8 cellular contexts compared by ENCODE assay signal in the genomic region with DNA sequence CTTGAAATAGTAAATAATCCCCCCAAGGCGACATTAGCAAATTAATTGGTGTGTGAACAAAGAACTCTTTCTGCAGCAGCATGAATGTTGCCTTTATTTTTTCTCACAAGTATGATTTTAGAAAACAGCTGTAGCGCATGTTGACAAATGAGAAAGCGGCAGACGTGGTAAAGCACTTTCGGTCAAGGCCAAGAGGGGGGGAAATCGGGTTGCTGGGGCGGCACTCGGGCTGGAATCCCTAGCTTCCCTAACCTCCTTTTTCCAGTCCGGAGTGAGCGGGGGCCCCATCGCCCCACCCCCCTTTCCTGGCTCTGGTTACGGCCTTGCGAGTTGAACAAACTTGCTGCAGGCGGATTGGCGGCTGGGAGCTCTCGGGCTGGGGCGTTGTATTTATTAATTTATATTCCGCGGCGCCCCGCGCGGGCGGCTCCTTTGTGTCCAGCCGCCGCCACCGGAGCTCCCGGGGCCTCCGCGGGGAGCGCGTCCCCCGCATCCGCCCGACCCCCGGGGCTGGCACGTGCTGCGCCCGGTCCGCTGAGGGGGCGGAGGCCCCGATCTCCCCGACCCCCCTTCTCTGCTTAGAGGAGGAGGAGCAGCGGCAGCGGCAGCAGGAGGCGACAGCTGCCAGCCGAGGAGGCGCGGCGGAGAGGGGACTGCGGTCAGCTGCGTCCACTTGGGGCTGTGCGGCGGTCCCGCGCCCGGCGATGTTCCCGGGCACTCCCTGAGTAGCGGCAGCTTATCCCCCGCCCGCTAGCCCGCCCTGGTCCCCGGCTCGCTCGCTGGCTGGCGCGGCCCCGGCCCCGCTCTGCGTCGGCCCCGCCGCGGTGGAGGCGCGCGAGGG. TPM values are rescaled to one million over a fixed set of nuclear protein-coding genes. Genes with fewer than 3 reads are reported as not detected.
A peak's percentile ranks its signal among the peaks of the same experiment; 100 is the strongest.
DNase-seq lines count a peak whose midpoint lies in the region; ATAC-seq and TF ChIP-seq lines count a peak whose summit lies in the region.

A gene with protein sequence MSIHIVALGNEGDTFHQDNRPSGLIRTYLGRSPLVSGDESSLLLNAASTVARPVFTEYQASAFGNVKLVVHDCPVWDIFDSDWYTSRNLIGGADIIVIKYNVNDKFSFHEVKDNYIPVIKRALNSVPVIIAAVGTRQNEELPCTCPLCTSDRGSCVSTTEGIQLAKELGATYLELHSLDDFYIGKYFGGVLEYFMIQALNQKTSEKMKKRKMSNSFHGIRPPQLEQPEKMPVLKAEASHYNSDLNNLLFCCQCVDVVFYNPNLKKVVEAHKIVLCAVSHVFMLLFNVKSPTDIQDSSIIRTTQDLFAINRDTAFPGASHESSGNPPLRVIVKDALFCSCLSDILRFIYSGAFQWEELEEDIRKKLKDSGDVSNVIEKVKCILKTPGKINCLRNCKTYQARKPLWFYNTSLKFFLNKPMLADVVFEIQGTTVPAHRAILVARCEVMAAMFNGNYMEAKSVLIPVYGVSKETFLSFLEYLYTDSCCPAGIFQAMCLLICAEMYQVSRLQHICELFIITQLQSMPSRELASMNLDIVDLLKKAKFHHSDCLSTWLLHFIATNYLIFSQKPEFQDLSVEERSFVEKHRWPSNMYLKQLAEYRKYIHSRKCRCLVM (plus strand): TSS at position 607 of the 841 bp plus-strand sequence. CDS start 347 bp downstream, outside the sequence.

- H3K27me3 ChIP-seq in AG04450 (ENCODE audit: control insufficient read depth, insufficient read depth, low read length) = no peaks in the 10 kb centered on the region

- H3K4me3 ChIP-seq in AG04450 (ENCODE audit: low read depth, low read length) = peak within 1 kb of the TSS; percentile 91

- ATAC-seq in GM18520 (IDR thresholded peaks at IDR 0.05; ENCODE audit: unreplicated experiment) (peak; percentile 25), HG03097 (IDR thresholded peaks at IDR 0.05; ENCODE audit: low FRiP score, unreplicated experiment) (peak; percentile 34)

- H3K9me3 ChIP-seq in AG04450 (ENCODE audit: control insufficient read depth, insufficient read depth, low read length) = peaks cover 2% of the 10 kb centered on the region; the same call in 1 of the 2 replicates

- POLR2A ChIA-PET in AG04450 (lab: Yijun Ruan, JAX) = interaction anchor here (0.5 to 2.5 kb wide), 19 partner anchors 9 to 176 kb away, joined by 3 to 33 read pairs (median 6); partner anchors contain the start of genes ARSK, GLRX, RFESD and SKIC3

- H3K27ac ChIP-seq in AG04450 (ENCODE audit: low read depth, low read length) = peak within 1 kb of the TSS; percentile 88

- CTCF ChIA-PET in AG04450 (lab: Charles Lee) = interaction anchor here (0.8 to 2.6 kb wide), 6 partner anchors 10 to 116 kb away, joined by 3 to 17 read pairs (median 4); partner anchors contain the start of gene RFESD

- TF ChIP-seq CTCF in AG04450 (IDR thresholded peaks at IDR 0.05; ENCODE audit: low read depth, low read length) = no peak

- peak; percentile 80 for DNase-seq in AG04450 (ENCODE audit: low read depth, low spot score)
- peak; percentile 87 for DNase-seq in NCI-H2227 (lab: John Stamatoyannopoulos, UW; ENCODE audit: unreplicated experiment)
- peak; percentile 35 to 38 for DNase-seq in activated CD4-positive, alpha-beta T cell treated with anti-CD3 and anti-CD28 coated beads for 4 hours
- DNase-seq in dermis microvascular lymphatic vessel endothelial cell (ENCODE audit: low read depth in 2 of 2) = peak; percentile 26 to 88
- DNase-seq in left kidney (ENCODE audit: low read depth, low spot score) = peak; percentile 96
- peak; percentile 35 for DNase-seq in stimulated activated CD4-positive, alpha-beta T cell treated with anti-CD3 and anti-CD28 coated beads, Interleukin-2, amount 100 ng/mL, for 4 hours (ENCODE audit: low read depth)

RNA-seq across cellular contexts. Expression of the gene that starts here (rescaled TPM):
- polyA plus RNA-seq in AG04450 (2011; rRNA removed) = 303 and 360 TPM in 2 replicates
- polyA minus RNA-seq in AG04450 (2011; rRNA and poly(A)+ RNA removed) = 690 and 767 TPM in 2 replicates
- 26.0 and 35.0 TPM in 2 replicates for total RNA-seq in dermis microvascular lymphatic vessel endothelial cell

Comparison
In these comparisons a context has a peak if more than half of its experiments do, and no peak if none do; other contexts are left out.
1. Peak in every context shown above with its lines: DNase-seq, ATAC-seq, H3K4me3 ChIP-seq and H3K27ac ChIP-seq.
2. DNase-seq: peak in every context shown above with its lines; median percentile 96 in left kidney; 87 in NCI-H2227; 80 in AG04450; 57 in dermis microvascular lymphatic vessel endothelial cell; 36 in activated CD4-positive, alpha-beta T cell treated with anti-CD3 and anti-CD28 coated beads for 4 hours; 35 in stimulated activated CD4-positive, alpha-beta T cell treated with anti-CD3 and anti-CD28 coated beads, Interleukin-2, amount 100 ng/mL, for 4 hours.